10 cellular contexts compared by ENCODE assay signal in the genomic region with DNA sequence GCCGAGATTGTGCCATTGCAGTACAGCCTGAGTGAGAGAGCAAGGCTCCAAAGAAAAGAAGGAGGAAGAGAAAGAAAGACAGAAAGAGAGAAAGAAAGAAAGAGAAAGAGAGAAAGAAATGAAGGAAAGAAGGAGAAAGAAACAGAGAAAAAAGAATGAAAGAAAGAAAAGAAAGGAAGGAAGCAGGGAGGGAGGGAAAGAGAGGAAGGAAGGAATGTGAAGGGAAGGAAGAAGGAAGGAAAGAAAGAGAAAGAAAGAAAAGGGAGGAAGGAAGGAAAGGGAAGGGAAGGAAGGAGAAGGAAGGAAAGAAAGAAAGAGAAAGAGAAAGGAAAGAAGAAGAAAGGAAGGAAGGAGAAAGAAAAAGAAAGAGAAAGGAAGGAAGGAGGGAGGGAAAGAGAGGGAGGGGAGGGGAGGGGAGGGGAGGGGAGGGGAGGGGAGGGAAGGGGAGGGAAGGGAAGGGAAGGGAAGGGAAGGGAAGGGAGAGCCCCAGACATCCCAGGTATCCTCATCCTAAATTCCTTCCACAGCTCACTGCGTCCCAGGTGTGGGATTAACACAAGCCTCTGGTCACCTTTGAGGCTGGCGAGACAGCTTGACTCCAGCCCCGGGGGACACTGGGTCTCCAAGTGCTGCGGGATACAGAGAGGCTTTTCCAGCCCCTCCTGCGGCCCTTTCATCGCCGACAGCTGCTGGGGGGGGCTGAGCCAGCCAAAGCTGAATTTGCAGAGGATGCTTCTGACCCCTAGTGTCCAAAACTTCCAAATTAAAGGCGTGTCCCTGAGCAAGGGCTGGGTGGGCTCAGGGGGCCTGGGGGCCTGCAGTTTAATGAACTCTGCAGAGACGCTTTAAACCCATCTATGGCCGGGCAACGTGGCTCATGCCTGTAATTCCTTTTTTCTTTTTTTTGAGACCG. TPM values are rescaled to one million over a fixed set of nuclear protein-coding genes. Genes with fewer than 3 reads are reported as not detected.
DNase-seq lines count a peak whose midpoint lies in the region; ATAC-seq and TF ChIP-seq lines count a peak whose summit lies in the region.
"Had no signal": no experiment of that assay in that cellular context is flagged by ENCODE, and none has a peak within 500 bp of the region (broad histone marks: within the 10 kb centered on the region; RNA-seq: fewer than 3 reads in every experiment).

No MANE protein-coding gene starts in this region.

- in situ Hi-C loops in SK-MEL-5 (cut with HindIII; ENCODE audit: low pct_unique_long_range_greater_than_20kb, low sequenced_read_pairs) = no loop called here

- no peaks in the 10 kb centered on the region for H3K9me3 ChIP-seq in left lung
- H3K9me3 ChIP-seq: neutrophil had no signal

- no peak for ATAC-seq in left lung

- H3K4me1 ChIP-seq in left lung = peaks cover 4 to 38% of the 10 kb centered on the region in 2 donors

- H3K27me3 ChIP-seq in left lung (peaks cover 0 to 23% of the 10 kb centered on the region in 2 donors), dorsolateral prefrontal cortex (peaks cover 0 to 43% (median 11%) of the 10 kb centered on the region in 45 donors)
- H3K27me3 ChIP-seq: neutrophil had no signal

- intact Hi-C loops in left lung (cut with DNase I) (no loop called here), dorsolateral prefrontal cortex (cut with DNase I) (no loop called here)

- H3K4me3 ChIP-seq in left lung (no peak overlapping the region), dorsolateral prefrontal cortex (no peak overlapping the region)

- no peaks in the 10 kb centered on the region for H3K36me3 ChIP-seq in left lung
- H3K36me3 ChIP-seq: neutrophil had no signal

- H3K27ac ChIP-seq in left lung (no peak overlapping the region), dorsolateral prefrontal cortex (no peak overlapping the region)
- H3K27ac ChIP-seq: neutrophil had no signal

- TF ChIP-seq CTCF in GM12874 (IDR thresholded peaks at IDR 0.05; ENCODE audit: insufficient read depth, low read depth, low read length) (peak; percentile 35), left lung (IDR thresholded peaks at IDR 0.05) (no peak), dorsolateral prefrontal cortex (IDR thresholded peaks at IDR 0.05 in 54 of 56, conservative IDR thresholded peaks at IDR 0.05 in 2 of 56; ENCODE audit: low read depth in 1 of 56, partially characterized antibody in 56 of 56) (peak in 1 of 56 donors; percentile 6)

- peak; percentile 75 for DNase-seq in D341Med (ENCODE audit: low spot score)
- peak; percentile 52 for DNase-seq in SK-MEL-5 (ENCODE audit: low read depth, low spot score)
- DNase-seq in left kidney (ENCODE audit: low read depth, low spot score) = peak; percentile 41
- DNase-seq in occipital lobe (lab: John Stamatoyannopoulos, UW) = no peak
- DNase-seq in CD1c-positive myeloid dendritic cell (ENCODE audit: extremely low spot score) = no peak
- no peak for DNase-seq in left lung
- DNase-seq in dorsolateral prefrontal cortex = no peak

RNA-seq across cellular contexts. Expression of a gene that starts 24.2 kb away (rescaled TPM):
- total RNA-seq in SK-MEL-5 (2014; rRNA removed; shearing (Covaris generic)) = 2.4 and 4.5 TPM in 2 replicates
- 3.3 and 3.4 TPM in 2 replicates for polyA plus RNA-seq in SK-MEL-5 (2015; cell fraction: cytosol; rRNA removed)
- 4.6 and 6.9 TPM in 2 replicates for polyA plus RNA-seq in SK-MEL-5 (2015; cell fraction: nucleus; rRNA removed)
- total RNA-seq in occipital lobe (10.5 TPM), left lung (10 to 100 TPM; 13.5 to 47.6 TPM), dorsolateral prefrontal cortex (10 to 100 TPM in 42 of 120 experiments, 1 to 10 TPM in 78; 1.8 to 21.7 (median 7.9) TPM)

RNA-seq across cellular contexts. Expression of a gene that starts 32.0 kb away (rescaled TPM):
- total RNA-seq in SK-MEL-5 (2014; rRNA removed; shearing (Covaris generic)) = 1.0 and 1.1 TPM in 2 replicates
- polyA plus RNA-seq in SK-MEL-5 (2015; cell fraction: cytosol; rRNA removed) = 0.56 and 0.87 TPM in 2 replicates
- 0.23 TPM in 1 of 2 replicates, not detected in the other for polyA plus RNA-seq in SK-MEL-5 (2015; cell fraction: nucleus; rRNA removed)
- total RNA-seq in occipital lobe (not detected), left lung (under 1 TPM; 0.17 to 0.58 TPM), dorsolateral prefrontal cortex (under 1 TPM in 3 of 120 experiments, not detected in 117; 0.33 to 0.68 (median 0.37) TPM)
- total RNA-seq: cerebellum had no signal

Comparison
In these comparisons a context has a peak if more than half of its experiments do, and no peak if none do; other contexts are left out.
1. DNase-seq: peak in D341Med (single experiment), SK-MEL-5 (single experiment) and left kidney (single experiment); none in occipital lobe (single experiment), CD1c-positive myeloid dendritic cell (single experiment), left lung (0 of 2) and dorsolateral prefrontal cortex (0 of 10).